In the genomic region with DNA sequence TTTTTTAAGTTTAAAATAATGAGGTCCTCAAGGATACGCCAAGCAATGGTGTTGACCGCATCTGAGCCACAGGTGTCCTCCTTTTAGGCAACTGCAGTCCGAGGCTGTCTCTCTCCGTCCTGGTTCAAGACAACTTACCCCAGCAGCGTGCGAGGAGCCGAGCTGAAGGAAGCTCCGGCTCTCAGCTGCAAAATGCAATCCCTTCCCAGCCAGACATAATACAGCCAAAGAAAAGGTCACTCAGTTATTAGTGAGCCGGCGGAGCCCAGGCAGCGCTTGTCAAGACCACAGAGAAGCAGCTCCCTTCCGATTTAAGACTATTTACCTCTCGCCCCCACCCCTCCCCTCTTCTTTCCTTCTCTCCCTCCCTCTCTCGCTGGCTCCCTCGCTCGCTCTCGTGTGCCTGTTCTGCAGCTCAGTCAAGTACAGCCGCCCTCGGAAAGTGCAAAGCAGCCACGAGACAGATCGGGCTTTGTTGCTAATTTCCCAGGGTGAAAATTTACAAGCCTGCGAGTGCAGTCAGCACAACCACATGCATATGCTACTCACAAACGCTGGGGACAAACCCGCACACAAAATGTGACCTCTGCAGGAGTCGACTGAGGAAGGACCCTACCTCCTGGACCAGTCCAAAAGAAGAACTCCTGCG, we compare ENCODE assay signal across 8 cellular contexts. TPM values are rescaled to one million over a fixed set of nuclear protein-coding genes. Genes with fewer than 3 reads are reported as not detected.
DNase-seq lines count a peak whose midpoint lies in the region; ATAC-seq and TF ChIP-seq lines count a peak whose summit lies in the region.

No MANE protein-coding gene starts in this region.

- CTCF ChIA-PET in A673 (lab: Charles Lee) = interaction anchor here (1.1 kb wide), 1 partner anchor 221 kb away, joined by 3 read pairs; no protein-coding TSS in a partner anchor
- CTCF ChIA-PET in naive thymus-derived CD4-positive, alpha-beta T cell (lab: Charles Lee) = no interaction called here

- H3K36me3 ChIP-seq in A673 (ENCODE audit: insufficient read depth, low read length, poor library complexity, severe bottlenecking) = no peaks in the 10 kb centered on the region
- no peaks in the 10 kb centered on the region for H3K36me3 ChIP-seq in naive thymus-derived CD4-positive, alpha-beta T cell (ENCODE audit: control insufficient read depth in 2 of 3, insufficient read depth in 3 of 3, low read length in 3 of 3)

- H3K9me3 Mint-ChIP-seq in stimulated activated naive B cell treated with anti-CD40 and anti-IgM and Interleukin-4, amounts not matched to agents 10 μg/mL and 1 μg/mL and 100 μg/mL, for 72 hours = no peaks in the 10 kb centered on the region
- H3K9me3 Mint-ChIP-seq in naive thymus-derived CD4-positive, alpha-beta T cell = peaks cover 0 to 17% (median 8%) of the 10 kb centered on the region in 11 donors

- peaks cover 3 to 6% of the 10 kb centered on the region in 2 donors for H3K4me1 Mint-ChIP-seq in stimulated activated naive B cell treated with anti-CD40 and anti-IgM and Interleukin-4, amounts not matched to agents 10 μg/mL and 1 μg/mL and 100 μg/mL, for 72 hours
- peaks cover 0 to 5% (median 0%) of the 10 kb centered on the region in 7 donors for H3K4me1 Mint-ChIP-seq in naive thymus-derived CD4-positive, alpha-beta T cell

- POLR2A ChIA-PET in A673 (lab: Charles Lee; ENCODE audit: low non-redundant PET) = no interaction called here
- POLR2A ChIA-PET in naive thymus-derived CD4-positive, alpha-beta T cell (lab: Charles Lee) = no interaction called here

- peaks cover 54 to 73% of the 10 kb centered on the region in 2 donors for H3K27me3 Mint-ChIP-seq in stimulated activated naive B cell treated with anti-CD40 and anti-IgM and Interleukin-4, amounts not matched to agents 10 μg/mL and 1 μg/mL and 100 μg/mL, for 72 hours
- H3K27me3 Mint-ChIP-seq in naive thymus-derived CD4-positive, alpha-beta T cell = peaks cover 56 to 74% (median 59%) of the 10 kb centered on the region in 5 donors

- DNase-seq in A673 (ENCODE audit: low spot score) (peak; percentile 89), NCI-H1048 (lab: John Stamatoyannopoulos, UW) (peak; percentile 58), astrocyte of the hippocampus (ENCODE audit: low read depth, low spot score) (peak; percentile 57), islet precursor cell (peak; percentile 90)
- DNase-seq in stimulated activated naive B cell treated with anti-CD40 and anti-IgM and Interleukin-4, amounts not matched to agents 10 μg/mL and 1 μg/mL and 100 μg/mL, for 72 hours = no peak
- no peak for DNase-seq in naive thymus-derived CD4-positive, alpha-beta T cell
- no peak for DNase-seq in stimulated activated naive CD4-positive, alpha-beta T cell (lab: John Stamatoyannopoulos, UW)

- no peaks in the 10 kb centered on the region for H3K9me3 ChIP-seq in A673 (ENCODE audit: low read depth, low read length, poor library complexity, severe bottlenecking)
- no peaks in the 10 kb centered on the region for H3K9me3 ChIP-seq in naive thymus-derived CD4-positive, alpha-beta T cell (ENCODE audit: control insufficient read depth in 2 of 3, low read length in 3 of 3)

- H3K4me3 ChIP-seq in A673 (ENCODE audit: low read depth, low read length, poor library complexity, severe bottlenecking) = peak overlapping the region; percentile 55
- H3K4me3 ChIP-seq in naive thymus-derived CD4-positive, alpha-beta T cell (ENCODE audit: low read length) = no peak overlapping the region

- BruUV-seq in A673 (replicated peaks; lab: Mats Ljungman, UMichigan) = TSS peak; percentile 24

- intact Hi-C loops in A673 (cut with micrococcal nuclease; ENCODE audit: unreplicated experiment) = loop anchor here (5.0 to 10.0 kb wide), 3 partner anchors 111 to 1321 kb away; no protein-coding TSS in a partner anchor
- intact Hi-C loops in naive thymus-derived CD4-positive, alpha-beta T cell (cut with micrococcal nuclease) = no loop called here

- peak; percentile 34 for ATAC-seq in GM19467 (IDR thresholded peaks at IDR 0.05; ENCODE audit: unreplicated experiment)
- peak in 1 of 2 donors; percentile 20 for ATAC-seq in stimulated activated naive B cell treated with anti-CD40 and anti-IgM and Interleukin-4, amounts not matched to agents 10 μg/mL and 1 μg/mL and 100 μg/mL, for 72 hours (replicated peaks)
- no peak for ATAC-seq in naive thymus-derived CD4-positive, alpha-beta T cell

- H3K36me3 Mint-ChIP-seq in stimulated activated naive B cell treated with anti-CD40 and anti-IgM and Interleukin-4, amounts not matched to agents 10 μg/mL and 1 μg/mL and 100 μg/mL, for 72 hours = no peaks in the 10 kb centered on the region
- peaks cover 0 to 5% (median 0%) of the 10 kb centered on the region in 5 donors for H3K36me3 Mint-ChIP-seq in naive thymus-derived CD4-positive, alpha-beta T cell

- no peak overlapping the region for H3K27ac Mint-ChIP-seq in stimulated activated naive B cell treated with anti-CD40 and anti-IgM and Interleukin-4, amounts not matched to agents 10 μg/mL and 1 μg/mL and 100 μg/mL, for 72 hours
- no peak overlapping the region for H3K27ac Mint-ChIP-seq in naive thymus-derived CD4-positive, alpha-beta T cell

- peak overlapping the region; percentile 12 to 30 for H3K4me3 Mint-ChIP-seq in stimulated activated naive B cell treated with anti-CD40 and anti-IgM and Interleukin-4, amounts not matched to agents 10 μg/mL and 1 μg/mL and 100 μg/mL, for 72 hours
- H3K4me3 Mint-ChIP-seq in naive thymus-derived CD4-positive, alpha-beta T cell = no peak overlapping the region

- TF ChIP-seq CTCF in A673 (conservative IDR thresholded peaks at IDR 0.05; ENCODE audit: low read depth, low read length) = no peak

- peaks cover 59% of the 10 kb centered on the region for H3K4me1 ChIP-seq in A673 (ENCODE audit: insufficient read depth, low read length, poor library complexity, severe bottlenecking)
- H3K4me1 ChIP-seq in naive thymus-derived CD4-positive, alpha-beta T cell (ENCODE audit: control insufficient read depth in 2 of 2, insufficient read depth in 2 of 2, low read length in 2 of 2) = no peaks in the 10 kb centered on the region

- peak overlapping the region; percentile 74 for H3K27ac ChIP-seq in A673 (ENCODE audit: low read depth, low read length, poor library complexity, severe bottlenecking)
- no peak overlapping the region for H3K27ac ChIP-seq in naive thymus-derived CD4-positive, alpha-beta T cell (ENCODE audit: low read depth, low read length)

- no peaks in the 10 kb centered on the region for H3K27me3 ChIP-seq in A673 (replicated peaks; ENCODE audit: insufficient read depth, low read depth, low read length, poor library complexity)
- H3K27me3 ChIP-seq in naive thymus-derived CD4-positive, alpha-beta T cell (ENCODE audit: control insufficient read depth in 2 of 2, insufficient read depth in 2 of 2, low read length in 2 of 2) = peaks cover 0 to 4% of the 10 kb centered on the region in 2 donors

RNA-seq across cellular contexts. Expression of a gene that starts 0.4 kb away (rescaled TPM):
- total RNA-seq in A673 (2021) = 36.2 and 37.6 TPM in 2 replicates
- total RNA-seq in naive thymus-derived CD4-positive, alpha-beta T cell = not detected
- polyA plus RNA-seq in naive thymus-derived CD4-positive, alpha-beta T cell = not detected

Comparison
In these comparisons a context has a peak if more than half of its experiments do, and no peak if none do; other contexts are left out.
1. DNase-seq: peak in A673 (single experiment), NCI-H1048 (single experiment), astrocyte of the hippocampus (single experiment) and islet precursor cell (single experiment); none in stimulated activated naive B cell treated with anti-CD40 and anti-IgM and Interleukin-4, amounts not matched to agents 10 μg/mL and 1 μg/mL and 100 μg/mL, for 72 hours (single experiment), naive thymus-derived CD4-positive, alpha-beta T cell (0 of 9) and stimulated activated naive CD4-positive, alpha-beta T cell (0 of 6).
2. H3K4me3 Mint-ChIP-seq: peak in stimulated activated naive B cell treated with anti-CD40 and anti-IgM and Interleukin-4, amounts not matched to agents 10 μg/mL and 1 μg/mL and 100 μg/mL, for 72 hours (2 of 2); none in naive thymus-derived CD4-positive, alpha-beta T cell (0 of 10).
3. RNA of a gene that starts 0.4 kb away (total RNA-seq): 36.2 to 37.6 TPM in A673; not detected in naive thymus-derived CD4-positive, alpha-beta T cell; every median in the first group is over 10 times any median in the second.